1 cellular context compared by ENCODE assay signal in the genomic region with DNA sequence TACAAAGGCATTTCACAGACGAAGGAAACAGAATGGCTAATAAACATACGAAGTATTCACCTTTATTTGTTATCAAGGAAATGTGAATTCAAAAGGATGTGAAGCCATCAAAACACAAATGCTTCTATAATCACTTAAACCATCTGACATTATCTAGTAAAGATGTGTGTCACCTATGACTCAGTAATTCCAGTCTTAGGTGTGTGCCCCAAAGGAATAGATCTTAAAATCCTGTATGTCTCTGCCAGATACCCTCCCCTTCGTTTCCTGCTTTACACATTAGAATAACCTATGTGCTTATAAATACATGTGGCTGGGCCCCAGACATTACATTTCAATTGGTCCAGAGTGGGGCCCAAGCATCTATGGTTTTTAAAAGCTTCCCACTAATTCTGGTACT.
TF ChIP-seq lines count a peak whose summit lies in the region.

No MANE protein-coding gene starts in this region.

TF ChIP-seq in SK-N-SH treated with all-trans-retinoic acid at 6 μM for 48 hours, 23 proteins besides CTCF, POLR2A, EP300 and RAD21 (continued from another document):
- TF ChIP-seq OSR1 (CRISPR knock-in tag; IDR thresholded peaks at IDR 0.05) = no peak
